Comparison of ENCODE assay signal across 8 cellular contexts in the genomic region with DNA sequence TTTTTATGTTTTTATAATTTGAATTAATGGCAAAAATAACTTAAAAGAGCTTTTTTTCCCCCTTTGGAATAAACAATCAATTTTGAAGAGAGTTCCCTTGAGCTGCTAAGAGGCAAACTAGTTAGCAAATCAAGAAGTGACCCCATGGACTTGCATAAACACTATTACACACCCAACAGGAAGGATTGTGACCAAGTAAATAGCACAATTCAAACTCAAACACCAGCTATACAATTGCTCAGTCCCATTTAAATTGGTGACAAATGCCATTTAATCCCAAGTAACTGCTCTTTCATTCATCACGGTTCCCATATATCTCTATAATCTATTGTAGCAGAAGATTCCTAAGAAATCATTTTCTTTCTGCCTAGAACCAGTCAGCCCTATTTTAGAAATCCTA.
"Had no signal": no experiment of that assay in that cellular context is flagged by ENCODE, and none has a peak within 500 bp of the region (broad histone marks: within the 10 kb centered on the region; RNA-seq: fewer than 3 reads in every experiment).

No MANE protein-coding gene starts in this region.

- H2AFZ ChIP-seq: GM23248 had no signal

- H3K4me3 ChIP-seq: GM23248, HAP-1 had no signal

- H3K9me3 ChIP-seq: HAP-1 had no signal

- H3K4me3 Mint-ChIP-seq: HFFc6 had no signal

- ATAC-seq: HCT116 had no signal

- H3K9me3 Mint-ChIP-seq: HFFc6 had no signal

- H3K9ac ChIP-seq: GM23248 had no signal

- DNase-seq: GM23248, GOT3, H7, HFFc6, IMR-90, KBM-7 had no signal

- H3K27ac ChIP-seq: GM23248 had no signal

- H3K27ac Mint-ChIP-seq: HFFc6 had no signal

- H3K36me3 ChIP-seq: HAP-1 had no signal
